ENCODE assay signal across 9 cellular contexts in genomic region chr6:41713650-41714291, GRCh38. TPM values are rescaled to one million over a fixed set of nuclear protein-coding genes. Genes with fewer than 3 reads are reported as not detected.
DNase-seq lines count a peak whose midpoint lies in the region; ATAC-seq lines count a peak whose summit lies in the region.
"Had no signal": no experiment of that assay in that cellular context is flagged by ENCODE, and none has a peak within 500 bp of the region (broad histone marks: within the 10 kb centered on the region; RNA-seq: fewer than 3 reads in every experiment).

No MANE protein-coding gene starts in this region.

- peaks cover 31% of the 10 kb centered on the region for H3K4me1 Mint-ChIP-seq in activated naive CD8-positive, alpha-beta T cell treated with anti-CD3 and anti-CD28 coated beads, Interleukin-2, amount 50 U/mL, for 24 hours

- H3K4me3 Mint-ChIP-seq in activated naive CD8-positive, alpha-beta T cell treated with anti-CD3 and anti-CD28 coated beads, Interleukin-2, amount 50 U/mL, for 24 hours = no peak overlapping the region

- no peak overlapping the region for H3K27ac ChIP-seq in trophoblast cell (ENCODE audit: low read depth, low read length)

- no peaks in the 10 kb centered on the region for H3K9me3 Mint-ChIP-seq in activated naive CD8-positive, alpha-beta T cell treated with anti-CD3 and anti-CD28 coated beads, Interleukin-2, amount 50 U/mL, for 24 hours

- no peak overlapping the region for H3K27ac Mint-ChIP-seq in activated naive CD8-positive, alpha-beta T cell treated with anti-CD3 and anti-CD28 coated beads, Interleukin-2, amount 50 U/mL, for 24 hours

- H3K36me3 ChIP-seq in trophoblast cell (ENCODE audit: control insufficient read depth in 1 of 2, insufficient read depth in 2 of 2, low read length in 2 of 2) = peaks cover 0 to 3% of the 10 kb centered on the region in 2 experiments

- ATAC-seq in GM18873 (IDR thresholded peaks at IDR 0.05; ENCODE audit: low FRiP score, unreplicated experiment) = peak; percentile 68
- ATAC-seq in HG02798 (IDR thresholded peaks at IDR 0.05; ENCODE audit: poor library complexity, unreplicated experiment) = peak; percentile 45
- ATAC-seq in activated naive CD8-positive, alpha-beta T cell treated with anti-CD3 and anti-CD28 coated beads, Interleukin-2, amount 50 U/mL, for 24 hours = peak; percentile 75

- H3K79me2 ChIP-seq in trophoblast cell (ENCODE audit: control insufficient read depth, insufficient read depth, low read length, poor library complexity) = peaks cover 1% of the 10 kb centered on the region

- no peak overlapping the region for H3K9ac ChIP-seq in trophoblast cell (ENCODE audit: low read length)

- no peak overlapping the region for H2BK5ac ChIP-seq in trophoblast cell (ENCODE audit: low read depth, low read length, poor library complexity)

- no peak overlapping the region for H2BK12ac ChIP-seq in trophoblast cell (ENCODE audit: low read length)

- WGBS in trophoblast cell (ENCODE audit: extremely low coverage, insufficient coverage, insufficient read length) = no CpG with 5 or more reads among the region's 14 CpGs

- no peak overlapping the region for H2AFZ ChIP-seq in trophoblast cell (ENCODE audit: insufficient read depth, low read length, poor library complexity)

- peak; percentile 41 for DNase-seq in activated naive CD8-positive, alpha-beta T cell treated with anti-CD3 and anti-CD28 coated beads, Interleukin-2, amount 50 U/mL, for 24 hours
- no peak for DNase-seq in trophoblast cell
- DNase-seq in COR-L47 (lab: John Stamatoyannopoulos, UW) = no peak
- DNase-seq in GDM1 (lab: John Stamatoyannopoulos, UW) = no peak
- DNase-seq in COLO829 (ENCODE audit: low spot score) = no peak
- DNase-seq in central memory CD4-positive, alpha-beta T cell = no peak

- H4K91ac ChIP-seq in trophoblast cell (ENCODE audit: low read depth, low read length) = no peak overlapping the region

- no peaks in the 10 kb centered on the region for H3K79me1 ChIP-seq in trophoblast cell (ENCODE audit: low read length)

- no peak overlapping the region for H3K4me2 ChIP-seq in trophoblast cell (ENCODE audit: low read length)

- no peak overlapping the region for H3K4ac ChIP-seq in trophoblast cell (ENCODE audit: low read depth, low read length)

- no peaks in the 10 kb centered on the region for H3K27me3 ChIP-seq in trophoblast cell (ENCODE audit: insufficient read depth, low read length)

- H3K14ac ChIP-seq in trophoblast cell (ENCODE audit: low read length) = no peak overlapping the region

- H3K27me3 Mint-ChIP-seq in activated naive CD8-positive, alpha-beta T cell treated with anti-CD3 and anti-CD28 coated beads, Interleukin-2, amount 50 U/mL, for 24 hours = no peaks in the 10 kb centered on the region

- no peak overlapping the region for H3K23ac ChIP-seq in trophoblast cell (ENCODE audit: low read length)

- no peak overlapping the region for H3K18ac ChIP-seq in trophoblast cell (ENCODE audit: low read length)

- peaks cover 4% of the 10 kb centered on the region for H3K9me3 ChIP-seq in trophoblast cell (ENCODE audit: insufficient read depth, low read depth, low read length)

- H3K4me3 ChIP-seq in trophoblast cell (ENCODE audit: low read depth, low read length) = peak overlapping the region; percentile 10

- H3K4me1 ChIP-seq in trophoblast cell (ENCODE audit: control insufficient read depth in 1 of 2, insufficient read depth in 2 of 2, low read length in 2 of 2) = peaks cover 6 to 19% of the 10 kb centered on the region in 2 experiments

- no peak overlapping the region for H2AK5ac ChIP-seq in trophoblast cell (ENCODE audit: low read length)

- no peak overlapping the region for H2BK120ac ChIP-seq in trophoblast cell (ENCODE audit: insufficient read depth, low read length, poor library complexity)

- H3K36me3 Mint-ChIP-seq in activated naive CD8-positive, alpha-beta T cell treated with anti-CD3 and anti-CD28 coated beads, Interleukin-2, amount 50 U/mL, for 24 hours (ENCODE audit: low read depth) = no peaks in the 10 kb centered on the region

- H4K8ac ChIP-seq in trophoblast cell (ENCODE audit: low read depth, low read length) = no peak overlapping the region

- H4K12ac ChIP-seq in trophoblast cell (ENCODE audit: low read depth, low read length) = no peak overlapping the region

RNA-seq across cellular contexts. Expression of gene TFEB, which starts 21.6 kb away (rescaled TPM):
- polyA plus RNA-seq in trophoblast cell (2013) = 25.4 and 27.9 TPM in 2 replicates

RNA-seq across cellular contexts. Expression of gene PGC, which starts 33.4 kb away (rescaled TPM):
- 14.2 and 17.6 TPM in 2 replicates for polyA plus RNA-seq in trophoblast cell (2013)
- polyA plus RNA-seq: endothelial cell of umbilical vein had no signal
